Comparison of ENCODE assay signal across 12 cellular contexts in the genomic region with DNA sequence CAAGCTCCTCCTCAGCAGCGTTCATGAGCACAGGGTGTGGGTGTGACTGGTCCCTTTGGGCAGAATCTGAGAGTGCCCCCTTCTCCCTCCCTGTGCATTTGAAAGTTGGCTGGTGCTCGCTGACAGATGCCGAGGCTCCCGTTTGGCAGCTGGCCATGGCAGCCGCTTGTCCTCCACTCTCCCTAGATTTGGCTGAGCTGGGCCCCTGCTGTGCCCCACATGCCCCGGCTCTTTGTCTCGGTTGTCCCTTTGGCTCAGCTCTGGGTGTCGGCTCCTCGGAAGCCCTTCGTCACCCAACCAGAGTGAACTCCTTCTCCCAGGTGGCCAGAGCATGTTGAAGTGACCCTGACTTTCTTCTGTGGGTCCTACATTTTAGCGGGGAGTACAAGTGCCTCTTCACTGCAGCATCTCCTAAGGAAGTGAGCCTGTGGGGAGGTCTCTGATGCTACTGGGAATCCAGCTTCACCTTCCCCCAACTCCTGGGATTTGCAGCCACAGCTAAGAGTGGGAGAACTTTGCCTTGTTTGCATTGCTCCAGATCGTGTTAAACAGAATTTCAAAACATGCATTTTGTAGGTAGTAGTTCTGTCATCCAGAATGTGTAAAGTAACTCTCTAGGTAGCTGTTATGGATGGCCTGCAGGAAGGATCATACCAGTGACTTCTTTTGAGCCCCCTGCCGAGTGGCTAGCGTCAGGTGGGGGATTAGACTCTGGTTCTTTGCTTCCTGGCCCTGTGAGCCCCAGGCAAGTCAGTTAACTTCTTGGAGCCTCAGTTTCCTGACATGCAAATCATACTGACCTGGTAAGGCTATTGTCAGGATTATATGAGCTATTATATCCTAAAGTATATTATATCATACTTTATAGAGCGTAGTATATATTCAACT. TPM values are rescaled to one million over a fixed set of nuclear protein-coding genes. Genes with fewer than 3 reads are reported as not detected.
DNase-seq lines count a peak whose midpoint lies in the region; ATAC-seq and TF ChIP-seq lines count a peak whose summit lies in the region.
"Had no signal": no experiment of that assay in that cellular context is flagged by ENCODE, and none has a peak within 500 bp of the region (broad histone marks: within the 10 kb centered on the region; RNA-seq: fewer than 3 reads in every experiment).

No MANE protein-coding gene starts in this region.

- CTCF ChIA-PET in activated CD4-positive, alpha-beta T cell treated with anti-CD3 and anti-CD28 coated beads for 36 hours (lab: Charles Lee), result interaction anchor here (0.8 to 7.1 kb wide), 3 partner anchors 10 to 81 kb away, joined by 3 to 88 read pairs (median 6); partner anchors contain the start of gene HPCAL1

- no peaks in the 10 kb centered on the region for H3K27me3 ChIP-seq in upper lobe of right lung
- H3K27me3 ChIP-seq: transverse colon had no signal

- H3K27ac Mint-ChIP-seq in stimulated activated naive CD8-positive, alpha-beta T cell treated with anti-CD3 and anti-CD28 coated beads, Interleukin-15, Interleukin-2, amounts not matched to agents 100 ng/mL and 50 ng/mL, for 24 hours, result peak overlapping the region; percentile 18
- peak overlapping the region; percentile 91 to 95 for H3K27ac Mint-ChIP-seq in effector memory CD8-positive, alpha-beta T cell
- no peak overlapping the region for H3K27ac Mint-ChIP-seq in activated CD4-positive, alpha-beta T cell treated with anti-CD3 and anti-CD28 coated beads for 36 hours

- no peak overlapping the region for H3K4me3 Mint-ChIP-seq in stimulated activated naive CD8-positive, alpha-beta T cell treated with anti-CD3 and anti-CD28 coated beads, Interleukin-15, Interleukin-2, amounts not matched to agents 100 ng/mL and 50 ng/mL, for 24 hours
- H3K4me3 Mint-ChIP-seq in effector memory CD8-positive, alpha-beta T cell, result no peak overlapping the region
- H3K4me3 Mint-ChIP-seq in activated CD4-positive, alpha-beta T cell treated with anti-CD3 and anti-CD28 coated beads for 36 hours, result no peak overlapping the region
- H3K4me3 Mint-ChIP-seq: neural crest cell had no signal

- no peaks in the 10 kb centered on the region for H3K9me3 ChIP-seq in upper lobe of right lung
- H3K9me3 ChIP-seq: transverse colon had no signal

- ATAC-seq in stimulated activated naive CD8-positive, alpha-beta T cell treated with anti-CD3 and anti-CD28 coated beads, Interleukin-15, Interleukin-2, amounts not matched to agents 100 U/mL and 50 U/mL, for 24 hours, result no peak
- ATAC-seq in effector memory CD8-positive, alpha-beta T cell (replicated peaks), result no peak
- ATAC-seq in upper lobe of right lung, result no peak
- ATAC-seq in activated CD4-positive, alpha-beta T cell treated with anti-CD3 and anti-CD28 coated beads for 36 hours, result no peak

- no peak overlapping the region for H3K4me3 ChIP-seq in upper lobe of right lung
- H3K4me3 ChIP-seq: GM23248, transverse colon had no signal

- POLR2A ChIA-PET in activated CD4-positive, alpha-beta T cell treated with anti-CD3 and anti-CD28 coated beads for 36 hours (lab: Charles Lee), result interaction anchor here (1.0 to 1.1 kb wide), 2 partner anchors 23 to 82 kb away, joined by 3 to 4 read pairs; no protein-coding TSS in a partner anchor

- peaks cover 82% of the 10 kb centered on the region for H3K4me1 ChIP-seq in upper lobe of right lung

- peaks cover 10% of the 10 kb centered on the region for H3K36me3 Mint-ChIP-seq in stimulated activated naive CD8-positive, alpha-beta T cell treated with anti-CD3 and anti-CD28 coated beads, Interleukin-15, Interleukin-2, amounts not matched to agents 100 ng/mL and 50 ng/mL, for 24 hours (ENCODE audit: low read depth)
- peaks cover 11% of the 10 kb centered on the region for H3K36me3 Mint-ChIP-seq in effector memory CD8-positive, alpha-beta T cell (ENCODE audit: insufficient read depth)
- H3K36me3 Mint-ChIP-seq in activated CD4-positive, alpha-beta T cell treated with anti-CD3 and anti-CD28 coated beads for 36 hours (ENCODE audit: low read depth), result peaks cover 28% of the 10 kb centered on the region

- peaks cover 85% of the 10 kb centered on the region for H3K4me1 Mint-ChIP-seq in stimulated activated naive CD8-positive, alpha-beta T cell treated with anti-CD3 and anti-CD28 coated beads, Interleukin-15, Interleukin-2, amounts not matched to agents 100 ng/mL and 50 ng/mL, for 24 hours (ENCODE audit: low read depth)
- H3K4me1 Mint-ChIP-seq in effector memory CD8-positive, alpha-beta T cell (ENCODE audit: low read depth in 2 of 2), result peaks cover 69 to 73% of the 10 kb centered on the region in 2 donors
- peaks cover 86% of the 10 kb centered on the region for H3K4me1 Mint-ChIP-seq in activated CD4-positive, alpha-beta T cell treated with anti-CD3 and anti-CD28 coated beads for 36 hours

- DNase-seq in stimulated activated naive CD8-positive, alpha-beta T cell treated with anti-CD3 and anti-CD28 coated beads, Interleukin-15, Interleukin-2, amounts not matched to agents 100 U/mL and 50 U/mL, for 24 hours, result no peak
- DNase-seq in NCI-H510A treated with DMSO at 0.1 percent for 48 hours (lab: John Stamatoyannopoulos, UW), result peak; percentile 60
- no peak for DNase-seq in effector memory CD8-positive, alpha-beta T cell
- no peak for DNase-seq in upper lobe of right lung
- DNase-seq in activated CD4-positive, alpha-beta T cell treated with anti-CD3 and anti-CD28 coated beads for 36 hours, result no peak
- no peak for DNase-seq in foreskin melanocyte
- no peak for DNase-seq in cortex of kidney (lab: John Stamatoyannopoulos, UW)
- DNase-seq: GM23248, transverse colon had no signal

- intact Hi-C loops in upper lobe of right lung (cut with DNase I), result no loop called here
- intact Hi-C loops in activated CD4-positive, alpha-beta T cell treated with anti-CD3 and anti-CD28 coated beads for 36 hours (cut with DNase I, micrococcal nuclease), result no loop called here

- no peaks in the 10 kb centered on the region for H3K36me3 ChIP-seq in upper lobe of right lung
- H3K36me3 ChIP-seq: transverse colon had no signal

- TF ChIP-seq CTCF in upper lobe of right lung (IDR thresholded peaks at IDR 0.05), result no peak

- H3K9me3 Mint-ChIP-seq in stimulated activated naive CD8-positive, alpha-beta T cell treated with anti-CD3 and anti-CD28 coated beads, Interleukin-15, Interleukin-2, amounts not matched to agents 100 ng/mL and 50 ng/mL, for 24 hours, result no peaks in the 10 kb centered on the region
- no peaks in the 10 kb centered on the region for H3K9me3 Mint-ChIP-seq in effector memory CD8-positive, alpha-beta T cell
- no peaks in the 10 kb centered on the region for H3K9me3 Mint-ChIP-seq in activated CD4-positive, alpha-beta T cell treated with anti-CD3 and anti-CD28 coated beads for 36 hours (ENCODE audit: low read depth)
- H3K9me3 Mint-ChIP-seq: neural crest cell had no signal

- H3K27me3 Mint-ChIP-seq in stimulated activated naive CD8-positive, alpha-beta T cell treated with anti-CD3 and anti-CD28 coated beads, Interleukin-15, Interleukin-2, amounts not matched to agents 100 ng/mL and 50 ng/mL, for 24 hours, result no peaks in the 10 kb centered on the region
- H3K27me3 Mint-ChIP-seq in effector memory CD8-positive, alpha-beta T cell, result no peaks in the 10 kb centered on the region
- no peaks in the 10 kb centered on the region for H3K27me3 Mint-ChIP-seq in activated CD4-positive, alpha-beta T cell treated with anti-CD3 and anti-CD28 coated beads for 36 hours

- H3K27ac ChIP-seq in upper lobe of right lung, result peak overlapping the region; percentile 30
- H3K27ac ChIP-seq: C4-2B, GM23248 had no signal

RNA-seq across cellular contexts. Expression of gene HPCAL1, which starts 24.2 kb away (rescaled TPM):
- total RNA-seq in upper lobe of right lung, result 160 TPM
- total RNA-seq in activated CD4-positive, alpha-beta T cell treated with anti-CD3 and anti-CD28 coated beads for 36 hours, result 100 to 1,000 TPM; 109 to 114 TPM
